9 cellular contexts compared by ENCODE assay signal in genomic region chr4:113837397-113837796, GRCh38.
DNase-seq lines count a peak whose midpoint lies in the region; ATAC-seq, FAIRE-seq and TF ChIP-seq lines count a peak whose summit lies in the region.
"Had no signal": no experiment of that assay in that cellular context is flagged by ENCODE, and none has a peak within 500 bp of the region (broad histone marks: within the 10 kb centered on the region; RNA-seq: fewer than 3 reads in every experiment).

No MANE protein-coding gene starts in this region.

- no peaks in the 10 kb centered on the region for H3K36me3 Mint-ChIP-seq in astrocyte (ENCODE audit: low read depth, unreplicated experiment)

- H3K4me1 Mint-ChIP-seq in astrocyte (ENCODE audit: low read depth, unreplicated experiment), result peaks cover 52% of the 10 kb centered on the region

- peak overlapping the region; percentile 57 for H3K4me2 ChIP-seq in astrocyte (ENCODE audit: low read length)

- no peaks in the 10 kb centered on the region for H3K9me3 Mint-ChIP-seq in astrocyte (ENCODE audit: unreplicated experiment)

- H3K9ac ChIP-seq in astrocyte (ENCODE audit: low read length), result peak overlapping the region; percentile 29

- FAIRE-seq in astrocyte (lab: Jason Lieb, UNC) (peak; percentile 99), HTR-8/SVneo (lab: Jason Lieb, UNC) (no peak)
- FAIRE-seq: pancreas had no signal

- H3K4me3 ChIP-seq in astrocyte (ENCODE audit: insufficient read depth, low read depth, low read length), result no peak overlapping the region
- H3K4me3 ChIP-seq: pancreas had no signal

- H3K27me3 Mint-ChIP-seq in astrocyte (ENCODE audit: low read depth, unreplicated experiment), result no peaks in the 10 kb centered on the region

- no peaks in the 10 kb centered on the region for H3K27me3 ChIP-seq in astrocyte (ENCODE audit: insufficient read depth, low read length)
- H3K27me3 ChIP-seq: pancreas had no signal

- H3K27ac ChIP-seq in astrocyte (ENCODE audit: low read depth, low read length), result peak overlapping the region; percentile 35
- H3K27ac ChIP-seq: pancreas had no signal

- H3K4me3 Mint-ChIP-seq in astrocyte (ENCODE audit: unreplicated experiment), result no peak overlapping the region

- H4K20me1 ChIP-seq in astrocyte (ENCODE audit: insufficient read depth, low read length), result no peaks in the 10 kb centered on the region

- H3K4me1 ChIP-seq in astrocyte (ENCODE audit: insufficient read depth, low read length), result peaks cover 15% of the 10 kb centered on the region
- H3K4me1 ChIP-seq: pancreas had no signal

- H2AFZ ChIP-seq in astrocyte (ENCODE audit: low read depth, low read length), result peak overlapping the region; percentile 41

- no peak for TF ChIP-seq CTCF in astrocyte (IDR thresholded peaks at IDR 0.05; ENCODE audit: insufficient read depth, low read depth, low read length)
- TF ChIP-seq CTCF in omental fat pad (IDR thresholded peaks at IDR 0.05), result no peak

- no peaks in the 10 kb centered on the region for H3K79me2 ChIP-seq in astrocyte (ENCODE audit: insufficient read depth, low read length)

- peak overlapping the region; percentile 64 for H3K27ac Mint-ChIP-seq in astrocyte (ENCODE audit: unreplicated experiment)

- DNase-seq in GM04503 (ENCODE audit: low read depth), result peak; percentile 74
- peak; percentile 49 for DNase-seq in HPDE6-E6E7 (ENCODE audit: extremely low spot score)
- DNase-seq in astrocyte (ENCODE audit: low read depth), result peak; percentile 87
- no peak for DNase-seq in omental fat pad (ENCODE audit: low spot score)
- DNase-seq in GM19240 (ENCODE audit: insufficient read length, low spot score), result no peak
- DNase-seq in stimulated activated CD4-positive, alpha-beta T cell treated with anti-CD3 and anti-CD28 coated beads, Interleukin-4, amount 100 ng/mL, for 4 hours, result no peak
- no peak for DNase-seq in HTR-8/SVneo (ENCODE audit: insufficient read length, low spot score)
- DNase-seq: pancreas had no signal

- H3K36me3 ChIP-seq in astrocyte (ENCODE audit: insufficient read depth, low read length), result no peaks in the 10 kb centered on the region
- H3K36me3 ChIP-seq: pancreas had no signal

- ATAC-seq in GM21526 (IDR thresholded peaks at IDR 0.05; ENCODE audit: low FRiP score, unreplicated experiment) (peak; percentile 100), omental fat pad (ENCODE audit: low FRiP score) (peak; percentile 87)

- no peaks in the 10 kb centered on the region for H3K9me3 ChIP-seq in astrocyte (ENCODE audit: insufficient read depth, low read depth, low read length)
- H3K9me3 ChIP-seq: pancreas had no signal

Comparison
In these comparisons a context has a peak if more than half of its experiments do, and no peak if none do; other contexts are left out.
1. DNase-seq: peak in GM04503 (single experiment), HPDE6-E6E7 (single experiment) and astrocyte (single experiment); none in omental fat pad (single experiment), GM19240 (single experiment), stimulated activated CD4-positive, alpha-beta T cell treated with anti-CD3 and anti-CD28 coated beads, Interleukin-4, amount 100 ng/mL, for 4 hours (0 of 2) and HTR-8/SVneo (single experiment).